1 cellular context compared by ENCODE assay signal in genomic region chr2:149422337-149422990, GRCh38.
TF ChIP-seq lines count a peak whose summit lies in the region.

No MANE protein-coding gene starts in this region.

TF ChIP-seq in HEK293, 187 proteins besides CTCF, POLR2A, EP300 and RAD21 (continued from another document):
- TF ChIP-seq, protein P1, sequence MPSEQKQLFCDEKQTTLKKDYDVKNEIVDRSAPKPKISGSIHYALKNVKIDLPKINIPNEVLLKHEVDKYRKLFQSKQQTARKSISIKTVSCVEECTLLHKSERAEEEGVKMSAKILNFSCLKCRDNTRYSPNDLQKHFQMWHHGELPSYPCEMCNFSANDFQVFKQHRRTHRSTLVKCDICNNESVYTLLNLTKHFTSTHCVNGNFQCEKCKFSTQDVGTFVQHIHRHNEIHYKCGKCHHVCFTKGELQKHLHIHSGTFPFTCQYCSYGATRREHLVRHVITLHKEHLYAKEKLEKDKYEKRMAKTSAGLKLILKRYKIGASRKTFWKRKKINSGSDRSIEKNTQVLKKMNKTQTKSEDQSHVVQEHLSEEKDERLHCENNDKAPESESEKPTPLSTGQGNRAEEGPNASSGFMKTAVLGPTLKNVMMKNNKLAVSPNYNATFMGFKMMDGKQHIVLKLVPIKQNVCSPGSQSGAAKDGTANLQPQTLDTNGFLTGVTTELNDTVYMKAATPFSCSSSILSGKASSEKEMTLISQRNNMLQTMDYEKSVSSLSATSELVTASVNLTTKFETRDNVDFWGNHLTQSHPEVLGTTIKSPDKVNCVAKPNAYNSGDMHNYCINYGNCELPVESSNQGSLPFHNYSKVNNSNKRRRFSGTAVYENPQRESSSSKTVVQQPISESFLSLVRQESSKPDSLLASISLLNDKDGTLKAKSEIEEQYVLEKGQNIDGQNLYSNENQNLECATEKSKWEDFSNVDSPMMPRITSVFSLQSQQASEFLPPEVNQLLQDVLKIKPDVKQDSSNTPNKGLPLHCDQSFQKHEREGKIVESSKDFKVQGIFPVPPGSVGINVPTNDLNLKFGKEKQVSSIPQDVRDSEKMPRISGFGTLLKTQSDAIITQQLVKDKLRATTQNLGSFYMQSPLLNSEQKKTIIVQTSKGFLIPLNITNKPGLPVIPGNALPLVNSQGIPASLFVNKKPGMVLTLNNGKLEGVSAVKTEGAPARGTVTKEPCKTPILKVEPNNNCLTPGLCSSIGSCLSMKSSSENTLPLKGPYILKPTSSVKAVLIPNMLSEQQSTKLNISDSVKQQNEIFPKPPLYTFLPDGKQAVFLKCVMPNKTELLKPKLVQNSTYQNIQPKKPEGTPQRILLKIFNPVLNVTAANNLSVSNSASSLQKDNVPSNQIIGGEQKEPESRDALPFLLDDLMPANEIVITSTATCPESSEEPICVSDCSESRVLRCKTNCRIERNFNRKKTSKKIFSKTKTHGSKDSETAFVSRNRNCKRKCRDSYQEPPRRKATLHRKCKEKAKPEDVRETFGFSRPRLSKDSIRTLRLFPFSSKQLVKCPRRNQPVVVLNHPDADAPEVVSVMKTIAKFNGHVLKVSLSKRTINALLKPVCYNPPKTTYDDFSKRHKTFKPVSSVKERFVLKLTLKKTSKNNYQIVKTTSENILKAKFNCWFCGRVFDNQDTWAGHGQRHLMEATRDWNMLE (tag by site-specific recombination; conservative IDR thresholded peaks at IDR 0.05; ENCODE audit: low read depth) = no peak
- TF ChIP-seq SCRT1 (tag by site-specific recombination; IDR thresholded peaks at IDR 0.05; ENCODE audit: borderline replicate concordance) = no peak
- peak; percentile 70 for TF ChIP-seq KLF1 (tag by site-specific recombination; IDR thresholded peaks at IDR 0.05)
- TF ChIP-seq, protein P2, sequence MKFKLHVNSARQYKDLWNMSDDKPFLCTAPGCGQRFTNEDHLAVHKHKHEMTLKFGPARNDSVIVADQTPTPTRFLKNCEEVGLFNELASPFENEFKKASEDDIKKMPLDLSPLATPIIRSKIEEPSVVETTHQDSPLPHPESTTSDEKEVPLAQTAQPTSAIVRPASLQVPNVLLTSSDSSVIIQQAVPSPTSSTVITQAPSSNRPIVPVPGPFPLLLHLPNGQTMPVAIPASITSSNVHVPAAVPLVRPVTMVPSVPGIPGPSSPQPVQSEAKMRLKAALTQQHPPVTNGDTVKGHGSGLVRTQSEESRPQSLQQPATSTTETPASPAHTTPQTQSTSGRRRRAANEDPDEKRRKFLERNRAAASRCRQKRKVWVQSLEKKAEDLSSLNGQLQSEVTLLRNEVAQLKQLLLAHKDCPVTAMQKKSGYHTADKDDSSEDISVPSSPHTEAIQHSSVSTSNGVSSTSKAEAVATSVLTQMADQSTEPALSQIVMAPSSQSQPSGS (tag by site-specific recombination; IDR thresholded peaks at IDR 0.05; ENCODE audit: low read depth) = no peak
- peak; percentile 68 for TF ChIP-seq KLF9 (tag by site-specific recombination; IDR thresholded peaks at IDR 0.05; ENCODE audit: low read depth)
